In genomic region chr20:35066194-35066593, GRCh38 we compare ENCODE assay signal across 28 cellular contexts. TPM values are rescaled to one million over a fixed set of nuclear protein-coding genes. Genes with fewer than 3 reads are reported as not detected.
A peak's percentile ranks its signal among the peaks of the same experiment; 100 is the strongest.
DNase-seq lines count a peak whose midpoint lies in the region; ATAC-seq and TF ChIP-seq lines count a peak whose summit lies in the region.
"Had no signal": no experiment of that assay in that cellular context is flagged by ENCODE, and none has a peak within 500 bp of the region (broad histone marks: within the 10 kb centered on the region; RNA-seq: fewer than 3 reads in every experiment).

No MANE protein-coding gene starts in this region.

- no peaks in the 10 kb centered on the region for H3K27me3 Mint-ChIP-seq in activated CD8-positive, alpha-beta T cell treated with anti-CD3 and anti-CD28 coated beads for 36 hours
- H3K27me3 Mint-ChIP-seq in activated CD8-positive, alpha-beta T cell treated with anti-CD3 and anti-CD28 coated beads, Interleukin-2, amount 10 ng/mL, durations not matched to agents 7 days and 5 days (ENCODE audit: low read depth) = no peaks in the 10 kb centered on the region
- H3K27me3 Mint-ChIP-seq in HFFc6 (ENCODE audit: insufficient read depth) = no peaks in the 10 kb centered on the region
- no peaks in the 10 kb centered on the region for H3K27me3 Mint-ChIP-seq in CD4-positive, alpha-beta T cell
- H3K27me3 Mint-ChIP-seq: B cell; CD8-positive, alpha-beta memory T cell had no signal

- no peak overlapping the region for H2AFZ ChIP-seq in trophoblast cell (ENCODE audit: insufficient read depth, low read length, poor library complexity)
- H2AFZ ChIP-seq: GM23248 had no signal

- CTCF ChIA-PET in activated CD8-positive, alpha-beta T cell treated with anti-CD3 and anti-CD28 coated beads for 36 hours (lab: Charles Lee) = no interaction called here
- CTCF ChIA-PET in activated CD8-positive, alpha-beta T cell treated with anti-CD3 and anti-CD28 coated beads, Interleukin-2, amount 10 ng/mL, durations not matched to agents 7 days and 5 days (lab: Charles Lee) = interaction anchor here (0.8 to 2.2 kb wide), 3 partner anchors 26 to 191 kb away, joined by 3 to 10 read pairs (median 3); no protein-coding TSS in a partner anchor
- CTCF ChIA-PET in CD4-positive, alpha-beta T cell (lab: Charles Lee) = interaction anchor here (1.3 kb wide), 1 partner anchor 30 kb away, joined by 4 read pairs; no protein-coding TSS in a partner anchor

- WGBS in trophoblast cell (ENCODE audit: extremely low coverage, insufficient coverage, insufficient read length) = no CpG with 5 or more reads among the region's 6 CpGs

- peaks cover 34% of the 10 kb centered on the region for H3K36me3 Mint-ChIP-seq in activated CD8-positive, alpha-beta T cell treated with anti-CD3 and anti-CD28 coated beads for 36 hours (ENCODE audit: low read depth)
- peaks cover 40% of the 10 kb centered on the region for H3K36me3 Mint-ChIP-seq in activated CD8-positive, alpha-beta T cell treated with anti-CD3 and anti-CD28 coated beads, Interleukin-2, amount 10 ng/mL, durations not matched to agents 7 days and 5 days (ENCODE audit: low read depth)
- H3K36me3 Mint-ChIP-seq in HFFc6 (ENCODE audit: low read depth) = peaks cover 36% of the 10 kb centered on the region
- H3K36me3 Mint-ChIP-seq in CD4-positive, alpha-beta T cell (ENCODE audit: low read depth) = peaks cover 80% of the 10 kb centered on the region

- POLR2A ChIA-PET in activated CD8-positive, alpha-beta T cell treated with anti-CD3 and anti-CD28 coated beads for 36 hours (lab: Charles Lee) = no interaction called here
- POLR2A ChIA-PET in activated CD8-positive, alpha-beta T cell treated with anti-CD3 and anti-CD28 coated beads, Interleukin-2, amount 10 ng/mL, durations not matched to agents 7 days and 5 days (lab: Charles Lee) = no interaction called here
- POLR2A ChIA-PET in CD4-positive, alpha-beta T cell (lab: Charles Lee) = no interaction called here

- no peak overlapping the region for H3K14ac ChIP-seq in trophoblast cell (ENCODE audit: low read length)

- H4K91ac ChIP-seq in trophoblast cell (ENCODE audit: low read depth, low read length) = no peak overlapping the region

- no peak overlapping the region for H4K12ac ChIP-seq in trophoblast cell (ENCODE audit: low read depth, low read length)

- peak overlapping the region in 31 of 59 donors; percentile 12 to 84 (median 60) for H3K27ac ChIP-seq in dorsolateral prefrontal cortex
- H3K27ac ChIP-seq in trophoblast cell (ENCODE audit: low read depth, low read length) = no peak overlapping the region
- no peak overlapping the region for H3K27ac ChIP-seq in CD4-positive, alpha-beta T cell (ENCODE audit: low read depth, low read length)
- H3K27ac ChIP-seq: 22Rv1, C4-2B, GM23248 had no signal

- H3K79me2 ChIP-seq in trophoblast cell (ENCODE audit: control insufficient read depth, insufficient read depth, low read length, poor library complexity) = no peaks in the 10 kb centered on the region

- H3K4me1 Mint-ChIP-seq in activated CD8-positive, alpha-beta T cell treated with anti-CD3 and anti-CD28 coated beads for 36 hours (ENCODE audit: low read depth) = peaks cover 74% of the 10 kb centered on the region
- H3K4me1 Mint-ChIP-seq in activated CD8-positive, alpha-beta T cell treated with anti-CD3 and anti-CD28 coated beads, Interleukin-2, amount 10 ng/mL, durations not matched to agents 7 days and 5 days (ENCODE audit: low read depth) = peaks cover 32% of the 10 kb centered on the region
- peaks cover 39% of the 10 kb centered on the region for H3K4me1 Mint-ChIP-seq in HFFc6 (ENCODE audit: low read depth)
- H3K4me1 Mint-ChIP-seq in CD4-positive, alpha-beta T cell (ENCODE audit: low read depth) = peaks cover 71% of the 10 kb centered on the region

- H3K18ac ChIP-seq in trophoblast cell (ENCODE audit: low read length) = no peak overlapping the region

- H3K36me3 ChIP-seq in trophoblast cell (ENCODE audit: control insufficient read depth in 1 of 2, insufficient read depth in 2 of 2, low read length in 2 of 2) = peaks cover 14% of the 10 kb centered on the region in 2 experiments

- intact Hi-C loops in activated CD8-positive, alpha-beta T cell treated with anti-CD3 and anti-CD28 coated beads for 36 hours (cut with micrococcal nuclease) = no loop called here
- intact Hi-C loops in dorsolateral prefrontal cortex (cut with DNase I) = no loop called here
- intact Hi-C loops in CD4-positive, alpha-beta T cell (cut with DNase I, micrococcal nuclease) = no loop called here

- ATAC-seq in activated CD8-positive, alpha-beta T cell treated with anti-CD3 and anti-CD28 coated beads for 36 hours = no peak
- no peak for ATAC-seq in activated CD8-positive, alpha-beta T cell treated with anti-CD3 and anti-CD28 coated beads, Interleukin-2, amount 10 ng/mL, durations not matched to agents 7 days and 5 days
- no peak for ATAC-seq in GM18873 (IDR thresholded peaks at IDR 0.05; ENCODE audit: low FRiP score, unreplicated experiment)
- no peak for ATAC-seq in CD4-positive, alpha-beta T cell (ENCODE audit: poor library complexity)
- ATAC-seq: PC-3 had no signal

- H2BK5ac ChIP-seq in trophoblast cell (ENCODE audit: low read depth, low read length, poor library complexity) = peak overlapping the region; percentile 10

- H4K8ac ChIP-seq in trophoblast cell (ENCODE audit: low read depth, low read length) = no peak overlapping the region

- no peak overlapping the region for H3K4me2 ChIP-seq in trophoblast cell (ENCODE audit: low read length)
- H3K4me2 ChIP-seq: SK-N-SH had no signal

- peak overlapping the region; percentile 57 for H3K4ac ChIP-seq in trophoblast cell (ENCODE audit: low read depth, low read length)

- H3K4me3 ChIP-seq in dorsolateral prefrontal cortex = no peak overlapping the region
- H3K4me3 ChIP-seq in trophoblast cell (ENCODE audit: low read depth, low read length) = no peak overlapping the region
- H3K4me3 ChIP-seq: GM23248 had no signal

- H3K27ac Mint-ChIP-seq in activated CD8-positive, alpha-beta T cell treated with anti-CD3 and anti-CD28 coated beads for 36 hours = peak overlapping the region; percentile 4
- no peak overlapping the region for H3K27ac Mint-ChIP-seq in activated CD8-positive, alpha-beta T cell treated with anti-CD3 and anti-CD28 coated beads, Interleukin-2, amount 10 ng/mL, durations not matched to agents 7 days and 5 days
- peak overlapping the region; percentile 2; the same call in 1 of the 2 replicates for H3K27ac Mint-ChIP-seq in HFFc6
- H3K27ac Mint-ChIP-seq in CD4-positive, alpha-beta T cell = no peak overlapping the region
- H3K27ac Mint-ChIP-seq: B cell had no signal

- DNase-seq in activated CD8-positive, alpha-beta T cell treated with anti-CD3 and anti-CD28 coated beads for 36 hours = no peak
- DNase-seq in activated CD8-positive, alpha-beta T cell treated with anti-CD3 and anti-CD28 coated beads, Interleukin-2, amount 10 ng/mL, durations not matched to agents 7 days and 5 days = no peak
- DNase-seq in HFFc6 (no peak), dorsolateral prefrontal cortex (no peak), trophoblast cell (peak; percentile 26 to 67), G401 (ENCODE audit: low spot score) (no peak)
- no peak for DNase-seq in CD4-positive, alpha-beta T cell
- DNase-seq: Calu3; CD8-positive, alpha-beta memory T cell; DMS79 treated with DMSO at 0.1 percent for 48 hours; GM23248; HCEC 1CT; IMR-90; KG1; NCI-H1048; NCI-H1417; NCI-H1694; NCI-H2029 treated with DMSO at 0.1 percent for 48 hours; NCI-H446 treated with DMSO at 0.1 percent for 48 hours; NCI-H526; NCI-H82; NK-92 treated with Interleukin-12 subunit alpha and Interleukin-12 subunit beta, amount 100 ng/mL, for 24 hours; PC-3; SK-N-SH had no signal

- no peak overlapping the region for H3K9ac ChIP-seq in trophoblast cell (ENCODE audit: low read length)
- H3K9ac ChIP-seq: GM23248, SK-N-SH had no signal

- no peak overlapping the region for H3K4me3 Mint-ChIP-seq in activated CD8-positive, alpha-beta T cell treated with anti-CD3 and anti-CD28 coated beads for 36 hours
- H3K4me3 Mint-ChIP-seq in activated CD8-positive, alpha-beta T cell treated with anti-CD3 and anti-CD28 coated beads, Interleukin-2, amount 10 ng/mL, durations not matched to agents 7 days and 5 days = no peak overlapping the region
- no peak overlapping the region for H3K4me3 Mint-ChIP-seq in HFFc6
- no peak overlapping the region for H3K4me3 Mint-ChIP-seq in CD4-positive, alpha-beta T cell
- H3K4me3 Mint-ChIP-seq: B cell; CD8-positive, alpha-beta memory T cell had no signal

- H3K27me3 ChIP-seq in dorsolateral prefrontal cortex (no peaks in the 10 kb centered on the region), trophoblast cell (ENCODE audit: insufficient read depth, low read length) (no peaks in the 10 kb centered on the region)
- no peaks in the 10 kb centered on the region for H3K27me3 ChIP-seq in CD4-positive, alpha-beta T cell (ENCODE audit: control insufficient read depth, insufficient read depth, low read length)

- in situ Hi-C loops in G401 (cut with HindIII; ENCODE audit: low sequenced_read_pairs) = no loop called here

- no peak overlapping the region for H2AK5ac ChIP-seq in trophoblast cell (ENCODE audit: low read length)

- H3K9me3 ChIP-seq in trophoblast cell (ENCODE audit: insufficient read depth, low read depth, low read length) = no peaks in the 10 kb centered on the region
- no peaks in the 10 kb centered on the region for H3K9me3 ChIP-seq in CD4-positive, alpha-beta T cell (ENCODE audit: control insufficient read depth, low read length)
- H3K9me3 ChIP-seq: SK-N-SH had no signal

- no peaks in the 10 kb centered on the region for H3K79me1 ChIP-seq in trophoblast cell (ENCODE audit: low read length)

- no peak overlapping the region for H2BK12ac ChIP-seq in trophoblast cell (ENCODE audit: low read length)

- H3K9me3 Mint-ChIP-seq in activated CD8-positive, alpha-beta T cell treated with anti-CD3 and anti-CD28 coated beads for 36 hours = no peaks in the 10 kb centered on the region
- no peaks in the 10 kb centered on the region for H3K9me3 Mint-ChIP-seq in activated CD8-positive, alpha-beta T cell treated with anti-CD3 and anti-CD28 coated beads, Interleukin-2, amount 10 ng/mL, durations not matched to agents 7 days and 5 days (ENCODE audit: insufficient read depth)
- no peaks in the 10 kb centered on the region for H3K9me3 Mint-ChIP-seq in HFFc6
- H3K9me3 Mint-ChIP-seq in CD4-positive, alpha-beta T cell = no peaks in the 10 kb centered on the region
- H3K9me3 Mint-ChIP-seq: CD8-positive, alpha-beta memory T cell had no signal

- H3K4me1 ChIP-seq in trophoblast cell (ENCODE audit: control insufficient read depth in 1 of 2, insufficient read depth in 2 of 2, low read length in 2 of 2) = peaks cover 2% of the 10 kb centered on the region in 2 experiments

- no peak for TF ChIP-seq CTCF in activated CD8-positive, alpha-beta T cell treated with anti-CD3 and anti-CD28 coated beads for 36 hours (IDR thresholded peaks at IDR 0.05)
- TF ChIP-seq CTCF in HFFc6 (IDR thresholded peaks at IDR 0.05) (no peak), dorsolateral prefrontal cortex (IDR thresholded peaks at IDR 0.05 in 54 of 56, conservative IDR thresholded peaks at IDR 0.05 in 2 of 56; ENCODE audit: low read depth in 1 of 56, partially characterized antibody in 56 of 56) (no peak)
- no peak for TF ChIP-seq CTCF in CD4-positive, alpha-beta T cell (IDR thresholded peaks at IDR 0.05)

- peak overlapping the region; percentile 37 for H2BK120ac ChIP-seq in trophoblast cell (ENCODE audit: insufficient read depth, low read length, poor library complexity)

- no peak overlapping the region for H3K23ac ChIP-seq in trophoblast cell (ENCODE audit: low read length)

RNA-seq across cellular contexts. Expression of gene TRPC4AP, which starts 26.4 kb away (rescaled TPM):
- 10 to 100 TPM; 34.2 to 38.2 TPM for total RNA-seq in activated CD8-positive, alpha-beta T cell treated with anti-CD3 and anti-CD28 coated beads for 36 hours
- 10 to 100 TPM; 43.2 to 44.6 TPM for total RNA-seq in activated CD8-positive, alpha-beta T cell treated with anti-CD3 and anti-CD28 coated beads, Interleukin-2, amount 10 ng/mL, durations not matched to agents 7 days and 5 days
- total RNA-seq in HFFc6 (2021; fragmentation: NEBNext Ultra II Directional; extraction: Animal tissue kit (Norgen Biotek cat#: 25700)) = 10 to 100 TPM; 70.7 to 89.8 (median 81.6) TPM
- 10 to 100 TPM; 43.4 to 98.1 (median 66.6) TPM for total RNA-seq in dorsolateral prefrontal cortex
- 61.7 TPM in 2 replicates for polyA plus RNA-seq in trophoblast cell (2013)
- 78.2 and 90.3 TPM in 2 replicates for total RNA-seq in G401 (2014; rRNA removed; shearing (Covaris generic))
- 10 to 100 TPM; 56.3 to 60.6 TPM for total RNA-seq in CD4-positive, alpha-beta T cell

Comparison
In these comparisons a context has a peak if more than half of its experiments do, and no peak if none do; other contexts are left out.
1. H3K27ac Mint-ChIP-seq: peak in activated CD8-positive, alpha-beta T cell treated with anti-CD3 and anti-CD28 coated beads for 36 hours (single experiment) and HFFc6 (single experiment); none in activated CD8-positive, alpha-beta T cell treated with anti-CD3 and anti-CD28 coated beads, Interleukin-2, amount 10 ng/mL, durations not matched to agents 7 days and 5 days (single experiment) and CD4-positive, alpha-beta T cell (single experiment).
2. DNase-seq: peak in trophoblast cell (2 of 2); none in activated CD8-positive, alpha-beta T cell treated with anti-CD3 and anti-CD28 coated beads for 36 hours (single experiment), activated CD8-positive, alpha-beta T cell treated with anti-CD3 and anti-CD28 coated beads, Interleukin-2, amount 10 ng/mL, durations not matched to agents 7 days and 5 days (single experiment), HFFc6 (single experiment), dorsolateral prefrontal cortex (0 of 10), G401 (single experiment) and CD4-positive, alpha-beta T cell (0 of 10).
3. H3K27ac ChIP-seq: peak in dorsolateral prefrontal cortex (31 of 59); none in trophoblast cell (single experiment) and CD4-positive, alpha-beta T cell (single experiment).